Comparison of ENCODE assay signal across 21 cellular contexts in genomic region chr4:94927696-94928095, GRCh38.
A peak's percentile ranks its signal among the peaks of the same experiment; 100 is the strongest.
DNase-seq lines count a peak whose midpoint lies in the region; ATAC-seq, FAIRE-seq and TF ChIP-seq lines count a peak whose summit lies in the region.
"Had no signal": no experiment of that assay in that cellular context is flagged by ENCODE, and none has a peak within 500 bp of the region (broad histone marks: within the 10 kb centered on the region; RNA-seq: fewer than 3 reads in every experiment).

No MANE protein-coding gene starts in this region.

- peak overlapping the region; percentile 39; the same call in 1 of the 2 replicates for H3K4ac ChIP-seq in IMR-90 (ENCODE audit: low read depth, low read length)

- 20% methylated on average over 1 of the region's 1 CpG; no CpG with 5 or more reads in 1 of the 2 experiments for WGBS in IMR-90 (ENCODE audit: extremely low coverage in 2 of 2, insufficient read length in 1 of 2), 2 experiments
- 50 to 64% methylated on average over 1 of the region's 1 CpG for WGBS in mesodermal cell (ENCODE audit: insufficient coverage in 2 of 2), 2 experiments

- DNase-seq in IMR-90 (no peak), astrocyte (ENCODE audit: low read depth) (peak; percentile 18), sciatic nerve (ENCODE audit: low spot score) (no peak), HPDE6-E6E7 (ENCODE audit: extremely low spot score) (no peak), LoVo (ENCODE audit: low spot score) (no peak), NCI-H82 (lab: John Stamatoyannopoulos, UW) (no peak)
- no peak for DNase-seq in stimulated activated naive CD4-positive, alpha-beta T cell treated with Interleukin-2 at 50 U/mL for 16 hours (lab: John Stamatoyannopoulos, UW)
- DNase-seq: COR-L47, NCI-H1105 treated with DMSO at 0.1 percent for 48 hours, NCI-H187, NCI-H2107, NCI-H510A treated with DMSO at 0.1 percent for 48 hours, NCI-H774, OCI-M1, RPMI8226, SIG-M5 had no signal

- H3K9me1 ChIP-seq in IMR-90 (ENCODE audit: insufficient read depth, low read length), result no peaks in the 10 kb centered on the region

- H3K27ac Mint-ChIP-seq in astrocyte (ENCODE audit: unreplicated experiment), result peak overlapping the region; percentile 3
- H3K27ac Mint-ChIP-seq: B cell had no signal

- peak overlapping the region in 1 of 2 experiments; percentile 3; a peak in 1 of 4 replicates for H4K8ac ChIP-seq in IMR-90 (ENCODE audit: low read depth in 2 of 2, low read length in 2 of 2)

- peak overlapping the region; percentile 41 for H2BK20ac ChIP-seq in IMR-90 (ENCODE audit: low read depth, low read length)

- POLR2A ChIA-PET in IMR-90 (lab: Charles Lee; ENCODE audit: unreplicated experiment), result no interaction called here

- H3K14ac ChIP-seq in IMR-90 (replicated peaks; ENCODE audit: low read depth, low read length), result peak overlapping the region; percentile 51; the same call in 1 of the 2 replicates

- H3K9me3 ChIP-seq in IMR-90 (ENCODE audit: control insufficient read depth, insufficient read depth, low read length) (no peaks in the 10 kb centered on the region), astrocyte (ENCODE audit: insufficient read depth, low read depth, low read length) (no peaks in the 10 kb centered on the region), mesodermal cell (ENCODE audit: control insufficient read depth, low read length) (no peaks in the 10 kb centered on the region)

- H2BK15ac ChIP-seq in IMR-90 (ENCODE audit: low read depth, low read length), result no peak overlapping the region

- H2AK5ac ChIP-seq in IMR-90 (ENCODE audit: low read depth, low read length), result no peak overlapping the region

- H3K4me2 ChIP-seq in IMR-90 (ENCODE audit: low read depth, low read length), result peak overlapping the region; percentile 42; the same call in 1 of the 2 replicates
- H3K4me2 ChIP-seq in astrocyte (ENCODE audit: low read length), result no peak overlapping the region

- H4K5ac ChIP-seq in IMR-90 (ENCODE audit: low read depth, low read length), result peak overlapping the region; percentile 10; the same call in 1 of the 2 replicates

- H4K91ac ChIP-seq in IMR-90 (ENCODE audit: insufficient read depth, low read depth, low read length), result 0 out of 2 replicates have a peak overlapping the region, but pooled peaks have one; percentile 4

- no peak for TF ChIP-seq POLR2A in IMR-90 (IDR thresholded peaks at IDR 0.05; ENCODE audit: low read depth, low read length)

- H3K9ac ChIP-seq in IMR-90 (ENCODE audit: low read depth, low read length) (no peak overlapping the region), astrocyte (ENCODE audit: low read length) (no peak overlapping the region)

- H4K20me1 ChIP-seq in IMR-90 (ENCODE audit: insufficient read depth, low read length), result no peaks in the 10 kb centered on the region
- H4K20me1 ChIP-seq in astrocyte (ENCODE audit: insufficient read depth, low read length), result no peaks in the 10 kb centered on the region

- peak; percentile 55 for FAIRE-seq in astrocyte (lab: Jason Lieb, UNC)
- FAIRE-seq: G401.6, K562 had no signal

- H3K27ac ChIP-seq in IMR-90 (ENCODE audit: insufficient read depth, low read length) (no peak overlapping the region), astrocyte (ENCODE audit: low read depth, low read length) (no peak overlapping the region), mesodermal cell (ENCODE audit: low read depth, low read length, severe bottlenecking) (peak overlapping the region; percentile 58)

- H3K18ac ChIP-seq in IMR-90 (ENCODE audit: low read depth, low read length), result peak overlapping the region; percentile 9; the same call in 1 of the 2 replicates

- in situ Hi-C loops in IMR-90 (cut with MboI; ENCODE audit: low sequenced_read_pairs), result no loop called here

- no peak overlapping the region for H2AK9ac ChIP-seq in IMR-90 (replicated peaks; ENCODE audit: low read depth, low read length, poor library complexity)

- H3K27me3 ChIP-seq in IMR-90 (ENCODE audit: control insufficient read depth, insufficient read depth, low read length) (no peaks in the 10 kb centered on the region), astrocyte (ENCODE audit: insufficient read depth, low read length) (no peaks in the 10 kb centered on the region)

- intact Hi-C loops in IMR-90 (cut with micrococcal nuclease) (no loop called here), sciatic nerve (cut with DNase I) (no loop called here)

- dilution Hi-C loops in IMR-90 (cut with HindIII; ENCODE audit: low sequenced_read_pairs, unreplicated experiment), result no loop called here

- H3K4me3 Mint-ChIP-seq in astrocyte (ENCODE audit: unreplicated experiment), result no peak overlapping the region
- H3K4me3 Mint-ChIP-seq: B cell had no signal

- no peak for TF ChIP-seq CTCF in IMR-90 (conservative IDR thresholded peaks at IDR 0.05; ENCODE audit: low read depth, low read length)
- TF ChIP-seq CTCF in astrocyte (IDR thresholded peaks at IDR 0.05; ENCODE audit: insufficient read depth, low read depth, low read length), result no peak

- H3K79me2 ChIP-seq in astrocyte (ENCODE audit: insufficient read depth, low read length), result no peaks in the 10 kb centered on the region

- no peaks in the 10 kb centered on the region for H3K27me3 Mint-ChIP-seq in astrocyte (ENCODE audit: low read depth, unreplicated experiment)
- H3K27me3 Mint-ChIP-seq: B cell had no signal

- H3K4me1 ChIP-seq in IMR-90 (ENCODE audit: control insufficient read depth, insufficient read depth, low read length), result peaks cover 4% of the 10 kb centered on the region
- no peaks in the 10 kb centered on the region for H3K4me1 ChIP-seq in astrocyte (ENCODE audit: insufficient read depth, low read length)
- peaks cover 16% of the 10 kb centered on the region for H3K4me1 ChIP-seq in mesodermal cell (ENCODE audit: control insufficient read depth, insufficient read depth, low read length, poor library complexity, severe bottlenecking)

- TF ChIP-seq RAD21 in IMR-90 (IDR thresholded peaks at IDR 0.05; ENCODE audit: low read length), result no peak

- no peaks in the 10 kb centered on the region for H3K36me3 Mint-ChIP-seq in astrocyte (ENCODE audit: low read depth, unreplicated experiment)

- H3K23ac ChIP-seq in IMR-90 (ENCODE audit: low read depth, low read length), result no peak overlapping the region; the same call in 1 of the 2 replicates

- no peak overlapping the region for H2BK5ac ChIP-seq in IMR-90 (ENCODE audit: low read depth, low read length, poor library complexity, severe bottlenecking)

- BruUV-seq in IMR-90 (replicated peaks; lab: Mats Ljungman, UMichigan), result no TSS peak

- no peaks in the 10 kb centered on the region for H3K79me1 ChIP-seq in IMR-90 (ENCODE audit: low read depth in 1 of 2, low read length in 2 of 2)

- H3K36me3 ChIP-seq in IMR-90 (ENCODE audit: control insufficient read depth, insufficient read depth, low read length) (no peaks in the 10 kb centered on the region), astrocyte (ENCODE audit: insufficient read depth, low read length) (no peaks in the 10 kb centered on the region), mesodermal cell (ENCODE audit: control insufficient read depth, insufficient read depth, low read length) (no peaks in the 10 kb centered on the region)

- CTCF ChIA-PET in IMR-90 (lab: Yijun Ruan, JAX), result interaction anchor here (1.1 kb wide), 1 partner anchor 11 kb away, joined by 3 read pairs; no protein-coding TSS in a partner anchor

- no peak overlapping the region for H3K56ac ChIP-seq in IMR-90 (ENCODE audit: extremely low read depth, insufficient read depth, low read length)

- no peak overlapping the region for H3K4me3 ChIP-seq in IMR-90 (ENCODE audit: insufficient read depth, low read depth, low read length)
- H3K4me3 ChIP-seq in astrocyte (ENCODE audit: insufficient read depth, low read depth, low read length), result no peak overlapping the region
- no peak overlapping the region for H3K4me3 ChIP-seq in mesodermal cell (ENCODE audit: extremely low read depth, insufficient read depth, low read length, poor library complexity, severe bottlenecking)
- H3K4me3 ChIP-seq: K562 had no signal

- peak overlapping the region; percentile 41 for H2BK120ac ChIP-seq in IMR-90 (ENCODE audit: low read depth, low read length)

- peaks cover 2% of the 10 kb centered on the region for H3K9me3 Mint-ChIP-seq in astrocyte (ENCODE audit: unreplicated experiment)

- H2AFZ ChIP-seq in IMR-90 (replicated peaks; ENCODE audit: low read length, poor library complexity) (no peak overlapping the region), astrocyte (ENCODE audit: low read depth, low read length) (no peak overlapping the region)

- ATAC-seq in IMR-90 (ENCODE audit: low read depth) (peak; percentile 78), sciatic nerve (peak; percentile 21)
- ATAC-seq: HCT116, K562 had no signal

- H3K4me1 Mint-ChIP-seq in astrocyte (ENCODE audit: low read depth, unreplicated experiment), result peaks cover 12% of the 10 kb centered on the region
- H3K4me1 Mint-ChIP-seq: B cell had no signal

TF ChIP-seq in IMR-90, 13 proteins besides CTCF, POLR2A, EP300 and RAD21:
- no peak for TF ChIP-seq CHD1 (IDR thresholded peaks at IDR 0.05; ENCODE audit: low read depth, low read length)
- TF ChIP-seq RFX5 (IDR thresholded peaks at IDR 0.05; ENCODE audit: low read depth, low read length), result no peak
